Comparison of ENCODE assay signal across 17 cellular contexts in genomic region chr6:41947581-41948220, GRCh38. TPM values are rescaled to one million over a fixed set of nuclear protein-coding genes. Genes with fewer than 3 reads are reported as not detected.
A peak's percentile ranks its signal among the peaks of the same experiment; 100 is the strongest.
DNase-seq lines count a peak whose midpoint lies in the region; ATAC-seq and TF ChIP-seq lines count a peak whose summit lies in the region.
"Had no signal": no experiment of that assay in that cellular context is flagged by ENCODE, and none has a peak within 500 bp of the region (broad histone marks: within the 10 kb centered on the region; RNA-seq: fewer than 3 reads in every experiment).

No MANE protein-coding gene starts in this region.

- H3K27ac ChIP-seq in CD4-positive, alpha-beta memory T cell (ENCODE audit: low read depth, low read length) = no peak overlapping the region
- H3K27ac ChIP-seq: skin epidermis had no signal

- H3K36me3 Mint-ChIP-seq in activated CD4-positive, alpha-beta T cell treated with anti-CD3 and anti-CD28 coated beads, Interleukin-2, amount 10 ng/mL, durations not matched to agents 24 days and 14 days (ENCODE audit: low read depth) = peaks cover 16% of the 10 kb centered on the region
- peaks cover 18 to 22% of the 10 kb centered on the region in 2 donors for H3K36me3 Mint-ChIP-seq in CD4-positive, alpha-beta memory T cell
- peaks cover 8% of the 10 kb centered on the region for H3K36me3 Mint-ChIP-seq in activated naive CD8-positive, alpha-beta T cell treated with anti-CD3 and anti-CD28 coated beads, Interleukin-2, amount 10 ng/mL, durations not matched to agents 7 days and 5 days
- peaks cover 13% of the 10 kb centered on the region for H3K36me3 Mint-ChIP-seq in memory B cell

- H3K4me3 Mint-ChIP-seq in activated CD4-positive, alpha-beta T cell treated with anti-CD3 and anti-CD28 coated beads, Interleukin-2, amount 10 ng/mL, durations not matched to agents 24 days and 14 days = no peak overlapping the region
- H3K4me3 Mint-ChIP-seq in CD4-positive, alpha-beta memory T cell = peak overlapping the region in 4 of 8 donors; percentile 15 to 45 (median 24)
- H3K4me3 Mint-ChIP-seq in activated naive CD8-positive, alpha-beta T cell treated with anti-CD3 and anti-CD28 coated beads, Interleukin-2, amount 10 ng/mL, durations not matched to agents 7 days and 5 days = no peak overlapping the region
- no peak overlapping the region for H3K4me3 Mint-ChIP-seq in memory B cell
- H3K4me3 Mint-ChIP-seq: nephron progenitor cell had no signal

- H3K4me1 Mint-ChIP-seq in activated CD4-positive, alpha-beta T cell treated with anti-CD3 and anti-CD28 coated beads, Interleukin-2, amount 10 ng/mL, durations not matched to agents 24 days and 14 days = peaks cover 10% of the 10 kb centered on the region
- peaks cover 24 to 60% (median 41%) of the 10 kb centered on the region in 4 donors for H3K4me1 Mint-ChIP-seq in CD4-positive, alpha-beta memory T cell
- peaks cover 28% of the 10 kb centered on the region for H3K4me1 Mint-ChIP-seq in activated naive CD8-positive, alpha-beta T cell treated with anti-CD3 and anti-CD28 coated beads, Interleukin-2, amount 10 ng/mL, durations not matched to agents 7 days and 5 days
- peaks cover 16% of the 10 kb centered on the region for H3K4me1 Mint-ChIP-seq in memory B cell
- H3K4me1 Mint-ChIP-seq: nephron progenitor cell had no signal

- DNase-seq in activated CD4-positive, alpha-beta T cell treated with anti-CD3 and anti-CD28 coated beads, Interleukin-2, amount 10 ng/mL, durations not matched to agents 24 days and 14 days = no peak
- no peak for DNase-seq in activated CD4-positive, alpha-beta T cell treated with anti-CD3 and anti-CD28 coated beads for 1 hour
- DNase-seq in CD4-positive, alpha-beta memory T cell = no peak
- no peak for DNase-seq in activated naive CD8-positive, alpha-beta T cell treated with anti-CD3 and anti-CD28 coated beads, Interleukin-2, amount 10 ng/mL, durations not matched to agents 7 days and 5 days
- DNase-seq in memory B cell (ENCODE audit: low spot score in 2 of 2) (no peak), SW 1271 (lab: John Stamatoyannopoulos, UW) (no peak), GM13977 (ENCODE audit: low spot score) (no peak)
- DNase-seq: 8988T; activated gamma-delta T cell; kidney glomerular epithelial cell; nephron progenitor cell; SK-N-SH; stimulated activated CD4-positive, alpha-beta T cell treated with anti-CD3 and anti-CD28 coated beads, Interleukin-4, amount 100 ng/mL, for 1 hour; T-helper 9 cell had no signal

- CTCF ChIA-PET in CD4-positive, alpha-beta memory T cell (lab: Charles Lee; ENCODE audit: partially characterized antibody) = interaction anchor here (1.5 kb wide), 1 partner anchor 24 kb away, joined by 3 read pairs; no protein-coding TSS in a partner anchor

- TF ChIP-seq CTCF in GM13977 (IDR thresholded peaks at IDR 0.05; ENCODE audit: extremely low read depth, insufficient read depth, missing control alignments) = no peak

- H3K27me3 Mint-ChIP-seq in activated CD4-positive, alpha-beta T cell treated with anti-CD3 and anti-CD28 coated beads, Interleukin-2, amount 10 ng/mL, durations not matched to agents 24 days and 14 days = no peaks in the 10 kb centered on the region
- H3K27me3 Mint-ChIP-seq in CD4-positive, alpha-beta memory T cell = no peaks in the 10 kb centered on the region
- H3K27me3 Mint-ChIP-seq in activated naive CD8-positive, alpha-beta T cell treated with anti-CD3 and anti-CD28 coated beads, Interleukin-2, amount 10 ng/mL, durations not matched to agents 7 days and 5 days = no peaks in the 10 kb centered on the region
- no peaks in the 10 kb centered on the region for H3K27me3 Mint-ChIP-seq in memory B cell
- H3K27me3 Mint-ChIP-seq: progenitor cell of endocrine pancreas had no signal

- ATAC-seq in activated naive CD8-positive, alpha-beta T cell treated with anti-CD3 and anti-CD28 coated beads, Interleukin-2, amount 10 ng/mL, durations not matched to agents 7 days and 5 days (ENCODE audit: low read depth) = no peak
- ATAC-seq in memory B cell (ENCODE audit: low read depth) = no peak
- ATAC-seq in HG03139 (IDR thresholded peaks at IDR 0.05; ENCODE audit: unreplicated experiment) = no peak

- H3K27ac Mint-ChIP-seq in activated CD4-positive, alpha-beta T cell treated with anti-CD3 and anti-CD28 coated beads, Interleukin-2, amount 10 ng/mL, durations not matched to agents 24 days and 14 days = peak overlapping the region; percentile 1
- peak overlapping the region in 5 of 7 donors; percentile 19 to 91 (median 65) for H3K27ac Mint-ChIP-seq in CD4-positive, alpha-beta memory T cell
- peak overlapping the region; percentile 2 for H3K27ac Mint-ChIP-seq in activated naive CD8-positive, alpha-beta T cell treated with anti-CD3 and anti-CD28 coated beads, Interleukin-2, amount 10 ng/mL, durations not matched to agents 7 days and 5 days
- H3K27ac Mint-ChIP-seq in memory B cell = peak overlapping the region; percentile 40
- H3K27ac Mint-ChIP-seq: nephron progenitor cell, progenitor cell of endocrine pancreas had no signal

- intact Hi-C loops in activated CD4-positive, alpha-beta T cell treated with anti-CD3 and anti-CD28 coated beads, Interleukin-2, amount 10 ng/mL, durations not matched to agents 24 days and 14 days (cut with micrococcal nuclease) = no loop called here
- intact Hi-C loops in CD4-positive, alpha-beta memory T cell (cut with micrococcal nuclease) = no loop called here

- H3K4me1 ChIP-seq in CD4-positive, alpha-beta memory T cell (ENCODE audit: insufficient read depth, low read length) = peaks cover 61% of the 10 kb centered on the region

- no peaks in the 10 kb centered on the region for H3K27me3 ChIP-seq in CD4-positive, alpha-beta memory T cell (ENCODE audit: insufficient read depth, low read length)

- no peak overlapping the region for H3K4me3 ChIP-seq in CD4-positive, alpha-beta memory T cell (ENCODE audit: low read length in 2 of 2)
- H3K4me3 ChIP-seq: skin epidermis had no signal

- no peaks in the 10 kb centered on the region for H3K9me3 ChIP-seq in CD4-positive, alpha-beta memory T cell (ENCODE audit: control insufficient read depth in 1 of 2, low read length in 2 of 2)
- H3K9me3 ChIP-seq: SK-N-SH had no signal

- no peaks in the 10 kb centered on the region for H3K36me3 ChIP-seq in CD4-positive, alpha-beta memory T cell (ENCODE audit: insufficient read depth, low read length)

- H3K9me3 Mint-ChIP-seq in activated CD4-positive, alpha-beta T cell treated with anti-CD3 and anti-CD28 coated beads, Interleukin-2, amount 10 ng/mL, durations not matched to agents 24 days and 14 days = no peaks in the 10 kb centered on the region
- H3K9me3 Mint-ChIP-seq in CD4-positive, alpha-beta memory T cell = no peaks in the 10 kb centered on the region
- no peaks in the 10 kb centered on the region for H3K9me3 Mint-ChIP-seq in activated naive CD8-positive, alpha-beta T cell treated with anti-CD3 and anti-CD28 coated beads, Interleukin-2, amount 10 ng/mL, durations not matched to agents 7 days and 5 days
- H3K9me3 Mint-ChIP-seq in memory B cell = no peaks in the 10 kb centered on the region
- H3K9me3 Mint-ChIP-seq: nephron progenitor cell had no signal

- POLR2A ChIA-PET in CD4-positive, alpha-beta memory T cell (lab: Charles Lee; ENCODE audit: partially characterized antibody) = interaction anchor here (0.6 to 1.2 kb wide), 2 partner anchors 30 to 98 kb away, joined by 3 read pairs; no protein-coding TSS in a partner anchor
- POLR2A ChIA-PET in activated naive CD8-positive, alpha-beta T cell treated with anti-CD3 and anti-CD28 coated beads, Interleukin-2, amount 10 ng/mL, durations not matched to agents 7 days and 5 days (lab: Charles Lee) = interaction anchor here (0.6 to 0.7 kb wide), 2 partner anchors 51 to 522 kb away, joined by 3 to 6 read pairs; no protein-coding TSS in a partner anchor

- in situ Hi-C loops in GM13977 (cut with MboI; ENCODE audit: low pct_unique_long_range_greater_than_20kb, low sequenced_read_pairs, unreplicated experiment) = no loop called here

RNA-seq across cellular contexts. Expression of gene CCND3, which starts 6.1 kb away (rescaled TPM):
- total RNA-seq in activated CD4-positive, alpha-beta T cell treated with anti-CD3 and anti-CD28 coated beads, Interleukin-2, amount 10 ng/mL, durations not matched to agents 24 days and 14 days = 483 and 491 TPM in 2 replicates
- 100 to 1,000 TPM; 223 to 242 TPM for total RNA-seq in CD4-positive, alpha-beta memory T cell
- 100 to 1,000 TPM; 532 to 555 TPM for polyA plus RNA-seq in CD4-positive, alpha-beta memory T cell
- total RNA-seq in activated naive CD8-positive, alpha-beta T cell treated with anti-CD3 and anti-CD28 coated beads, Interleukin-2, amount 10 ng/mL, durations not matched to agents 7 days and 5 days = 100 to 1,000 TPM; 382 to 413 TPM

RNA-seq across cellular contexts. Expression of gene BYSL, which starts 26.4 kb away (rescaled TPM):
- 79.6 and 81.4 TPM in 2 replicates for total RNA-seq in activated CD4-positive, alpha-beta T cell treated with anti-CD3 and anti-CD28 coated beads, Interleukin-2, amount 10 ng/mL, durations not matched to agents 24 days and 14 days
- 1 to 10 TPM; 7.1 to 9.2 TPM for total RNA-seq in CD4-positive, alpha-beta memory T cell
- polyA plus RNA-seq in CD4-positive, alpha-beta memory T cell = 1 to 10 TPM; 3.1 to 5.2 TPM
- total RNA-seq in activated naive CD8-positive, alpha-beta T cell treated with anti-CD3 and anti-CD28 coated beads, Interleukin-2, amount 10 ng/mL, durations not matched to agents 7 days and 5 days = 10 to 100 TPM; 23.1 to 26.9 TPM

RNA-seq across cellular contexts. Expression of gene MED20, which starts 26.8 kb away (rescaled TPM):
- 21.9 and 22.8 TPM in 2 replicates for total RNA-seq in activated CD4-positive, alpha-beta T cell treated with anti-CD3 and anti-CD28 coated beads, Interleukin-2, amount 10 ng/mL, durations not matched to agents 24 days and 14 days
- total RNA-seq in CD4-positive, alpha-beta memory T cell = 10 to 100 TPM; 10.0 to 11.5 TPM
- 1 to 10 TPM; 3.5 to 6.3 TPM for polyA plus RNA-seq in CD4-positive, alpha-beta memory T cell
- total RNA-seq in activated naive CD8-positive, alpha-beta T cell treated with anti-CD3 and anti-CD28 coated beads, Interleukin-2, amount 10 ng/mL, durations not matched to agents 7 days and 5 days = 10 to 100 TPM; 18.5 to 21.4 TPM

RNA-seq across cellular contexts. Expression of gene USP49, which starts 52.5 kb away (rescaled TPM):
- 5.8 and 6.3 TPM in 2 replicates for total RNA-seq in activated CD4-positive, alpha-beta T cell treated with anti-CD3 and anti-CD28 coated beads, Interleukin-2, amount 10 ng/mL, durations not matched to agents 24 days and 14 days
- 1 to 10 TPM; 1.8 to 2.4 TPM for total RNA-seq in CD4-positive, alpha-beta memory T cell
- polyA plus RNA-seq in CD4-positive, alpha-beta memory T cell = under 1 TPM; 0.18 to 0.37 TPM
- total RNA-seq in activated naive CD8-positive, alpha-beta T cell treated with anti-CD3 and anti-CD28 coated beads, Interleukin-2, amount 10 ng/mL, durations not matched to agents 7 days and 5 days = 1 to 10 TPM; 5.8 to 6.9 TPM

Comparison
In these comparisons a context has a peak if more than half of its experiments do, and no peak if none do; other contexts are left out.
1. H3K27ac Mint-ChIP-seq: peak in every context shown above with its lines; median percentile 65 in CD4-positive, alpha-beta memory T cell; 40 in memory B cell; 2 in activated naive CD8-positive, alpha-beta T cell treated with anti-CD3 and anti-CD28 coated beads, Interleukin-2, amount 10 ng/mL, durations not matched to agents 7 days and 5 days; 1 in activated CD4-positive, alpha-beta T cell treated with anti-CD3 and anti-CD28 coated beads, Interleukin-2, amount 10 ng/mL, durations not matched to agents 24 days and 14 days.